9 cellular contexts compared by ENCODE assay signal in the genomic region with DNA sequence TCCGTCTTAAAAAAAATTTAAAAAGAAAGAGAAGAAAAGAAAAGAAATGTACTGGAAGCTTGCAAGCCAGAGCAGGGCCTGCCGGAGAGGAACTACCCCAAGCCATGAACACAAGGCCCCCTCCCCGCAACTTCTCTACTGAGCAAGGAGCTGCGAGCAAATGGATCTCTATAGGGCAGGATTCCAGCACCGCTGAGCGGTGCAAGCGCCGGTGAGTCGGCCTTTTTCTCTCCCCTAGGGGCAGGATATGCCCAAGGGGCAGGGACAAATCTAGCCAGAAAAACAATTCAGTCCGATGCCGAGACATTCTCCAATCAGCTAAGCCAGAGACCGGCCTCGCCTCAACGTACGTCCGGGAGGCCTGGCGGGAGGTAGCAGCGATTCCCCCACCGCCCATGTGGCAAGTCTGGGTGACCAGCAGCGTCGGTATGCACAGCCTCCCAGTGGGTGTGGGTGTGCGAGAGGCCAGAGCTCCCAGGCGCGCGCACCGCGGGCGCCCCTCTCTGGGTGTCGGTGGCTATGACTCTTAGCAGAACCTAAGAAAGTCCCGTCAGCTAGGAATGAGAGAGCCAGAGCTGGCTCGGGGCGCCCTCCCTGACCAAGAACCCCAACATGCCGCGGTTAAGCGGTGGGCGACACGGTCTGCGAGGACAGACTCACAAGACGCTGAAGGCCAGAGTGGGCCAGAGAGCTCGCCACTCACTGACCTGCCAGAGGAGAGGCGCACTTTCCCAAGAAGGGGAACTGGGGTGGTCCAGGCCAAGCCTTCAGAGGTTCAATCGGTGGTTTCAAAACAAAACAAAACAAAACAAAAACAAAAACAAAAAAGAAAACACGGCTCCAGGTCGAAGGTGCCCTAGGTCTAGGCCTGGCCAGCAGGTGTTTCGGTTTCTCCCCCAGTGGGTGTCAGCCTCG. TPM values are rescaled to one million over a fixed set of nuclear protein-coding genes. Genes with fewer than 3 reads are reported as not detected.
DNase-seq lines count a peak whose midpoint lies in the region; ATAC-seq, FAIRE-seq and TF ChIP-seq lines count a peak whose summit lies in the region.
"Had no signal": no experiment of that assay in that cellular context is flagged by ENCODE, and none has a peak within 500 bp of the region (broad histone marks: within the 10 kb centered on the region; RNA-seq: fewer than 3 reads in every experiment).

No MANE protein-coding gene starts in this region.

- FAIRE-seq in urothelium cell line (lab: Jason Lieb, UNC): peak; percentile 82

- ATAC-seq in GM18907 (IDR thresholded peaks at IDR 0.05; ENCODE audit: unreplicated experiment) (peak; percentile 70), naive B cell (ENCODE audit: low read depth in 2 of 2) (no peak)

- H3K4me1 Mint-ChIP-seq in IgD-negative memory B cell (peaks cover 5 to 9% (median 7%) of the 10 kb centered on the region in 3 donors), naive B cell (peaks cover 7 to 12% (median 8%) of the 10 kb centered on the region in 3 donors)

- H3K4me3 Mint-ChIP-seq in IgD-negative memory B cell (peak overlapping the region in 3 of 4 donors; percentile 74 to 88 (median 85)), naive B cell (peak overlapping the region in 6 of 8 donors; percentile 39 to 61 (median 49))

- TF ChIP-seq CTCF in WI38 (IDR thresholded peaks at IDR 0.05; ENCODE audit: low read depth, low read length): 0 out of 2 replicates have a peak, but pooled peaks have one; percentile 4

- DNase-seq in C1 segment of cervical spinal cord (lab: John Stamatoyannopoulos, UW): peak in 13 of 14 donors; percentile 24 to 87 (median 69)
- DNase-seq in fibroblast of peridontal ligament (ENCODE audit: extremely low read depth): peak; percentile 4
- DNase-seq in naive B cell: no peak
- peak; percentile 90 for DNase-seq in urothelium cell line (ENCODE audit: low spot score)
- no peak for DNase-seq in SKM-1 treated with dmso at 0.1 percent for 144 hours (lab: John Stamatoyannopoulos, UW; ENCODE audit: unreplicated experiment)

- H3K36me3 Mint-ChIP-seq in IgD-negative memory B cell (peaks cover 4% of the 10 kb centered on the region), naive B cell (peaks cover 0 to 10% of the 10 kb centered on the region in 2 donors)

- H3K4me3 ChIP-seq in WI38 (ENCODE audit: low read depth, low read length): no peak overlapping the region; the same call in 1 of the 2 replicates
- H3K4me3 ChIP-seq: SK-N-MC had no signal

- H3K9me3 Mint-ChIP-seq in IgD-negative memory B cell: peaks cover 0 to 1% (median 0%) of the 10 kb centered on the region in 3 donors
- H3K9me3 Mint-ChIP-seq in naive B cell: peaks cover 0 to 5% (median 1%) of the 10 kb centered on the region in 7 donors

- peaks cover 57% of the 10 kb centered on the region for H3K27me3 Mint-ChIP-seq in IgD-negative memory B cell
- peaks cover 48 to 71% (median 63%) of the 10 kb centered on the region in 3 donors for H3K27me3 Mint-ChIP-seq in naive B cell

- no peak overlapping the region for H3K27ac Mint-ChIP-seq in IgD-negative memory B cell
- peak overlapping the region in 1 of 6 donors; percentile 52 for H3K27ac Mint-ChIP-seq in naive B cell

RNA-seq across cellular contexts. Expression of gene CSMD2, which starts 1.9 kb away (rescaled TPM):
- not detected for polyA plus RNA-seq in IgD-negative memory B cell
- polyA plus RNA-seq in naive B cell (ENCODE audit: low read depth in 6 of 6): not detected

RNA-seq across cellular contexts. Expression of gene C1orf94, which starts 13.6 kb away (rescaled TPM):
- polyA plus RNA-seq in IgD-negative memory B cell (not detected), naive B cell (ENCODE audit: low read depth in 6 of 6) (not detected)

Comparison
In these comparisons a context has a peak if more than half of its experiments do, and no peak if none do; other contexts are left out.
1. DNase-seq: peak in C1 segment of cervical spinal cord (13 of 14), fibroblast of peridontal ligament (single experiment) and urothelium cell line (single experiment); none in naive B cell (single experiment) and SKM-1 treated with dmso at 0.1 percent for 144 hours (single experiment).